Comparison of ENCODE assay signal across 8 cellular contexts in the genomic region with DNA sequence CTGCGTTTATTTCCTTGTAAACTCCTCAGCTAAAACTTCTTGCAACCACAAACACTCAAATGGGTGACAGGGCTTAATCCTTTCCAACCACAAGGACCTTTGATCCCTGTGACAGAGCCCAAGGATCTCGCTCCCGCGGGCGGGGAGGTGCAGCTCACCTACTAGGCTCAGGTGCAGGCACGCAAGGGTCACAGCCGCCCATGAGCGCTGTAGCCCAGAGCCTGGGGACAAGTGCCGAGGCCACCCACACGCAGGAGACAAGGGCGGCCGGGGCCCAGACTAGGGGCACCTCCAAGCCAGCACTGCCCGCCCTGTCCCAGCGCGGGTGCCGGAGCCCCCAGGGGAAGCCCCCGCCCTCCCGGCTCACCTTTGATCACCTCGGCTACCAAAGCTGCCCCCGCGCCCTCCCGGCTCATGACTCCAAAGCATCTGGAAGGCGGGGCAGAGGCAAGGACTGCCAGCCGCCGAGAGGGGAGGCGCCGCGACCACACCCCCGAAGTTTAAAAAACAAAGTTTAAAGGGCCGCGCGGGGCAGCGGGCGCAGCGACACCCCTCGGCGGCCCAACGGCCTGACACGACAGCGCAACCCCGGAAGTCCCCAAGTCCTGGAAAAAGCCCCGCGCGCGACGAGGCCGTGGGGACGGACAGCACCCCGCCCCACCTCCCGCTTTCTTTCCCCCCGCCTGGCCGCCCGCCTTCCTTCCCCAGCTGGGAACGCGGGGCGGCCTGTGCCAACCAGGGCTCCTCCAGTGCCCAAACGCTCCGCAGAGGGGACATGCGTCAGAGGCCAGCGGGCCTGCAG. TPM values are rescaled to one million over a fixed set of nuclear protein-coding genes. Genes with fewer than 3 reads are reported as not detected.
A peak's percentile ranks its signal among the peaks of the same experiment; 100 is the strongest.
DNase-seq lines count a peak whose midpoint lies in the region; ATAC-seq and TF ChIP-seq lines count a peak whose summit lies in the region.

No MANE protein-coding gene starts in this region.

- TF ChIP-seq CTCF in AG09319 (IDR thresholded peaks at IDR 0.05; ENCODE audit: low read depth, low read length) = peak; percentile 58
- peak; percentile 65 for TF ChIP-seq CTCF in foreskin keratinocyte (conservative IDR thresholded peaks at IDR 0.05)

- ATAC-seq in GM18868 (IDR thresholded peaks at IDR 0.05; ENCODE audit: unreplicated experiment) (peak; percentile 82), HG03108 (IDR thresholded peaks at IDR 0.05; ENCODE audit: unreplicated experiment) (peak; percentile 86), foreskin keratinocyte (peak; percentile 79)

- no peak for DNase-seq in AG09319 (ENCODE audit: extremely low read depth, low read depth)
- DNase-seq in RPMI8226 = peak; percentile 58
- peak; percentile 69 for DNase-seq in activated gamma-delta T cell treated with anti-CD3 and anti-CD28 coated beads, Interleukin-2, amount 50 U/mL, for 16 hours (ENCODE audit: low read depth)
- DNase-seq in foreskin keratinocyte = peak in 1 of 2 donors; percentile 23

- H3K4me3 ChIP-seq in neuron (ENCODE audit: low read length) (peak overlapping the region; percentile 93), stomach smooth muscle (ENCODE audit: low read length in 2 of 2) (peak overlapping the region; percentile 83 to 87)

- H3K9ac ChIP-seq in stomach smooth muscle (ENCODE audit: low read length in 2 of 2) = peak overlapping the region; percentile 71 to 77

- H3K4me1 ChIP-seq in foreskin keratinocyte = peaks cover 8% of the 10 kb centered on the region
- H3K4me1 ChIP-seq in neuron (ENCODE audit: insufficient read depth, low read length) = peaks cover 11% of the 10 kb centered on the region
- H3K4me1 ChIP-seq in stomach smooth muscle (ENCODE audit: control insufficient read depth, insufficient read depth, low read length) = peaks cover 11% of the 10 kb centered on the region

- H3K36me3 ChIP-seq in neuron (ENCODE audit: insufficient read depth, low read length) = peaks cover 6% of the 10 kb centered on the region
- no peaks in the 10 kb centered on the region for H3K36me3 ChIP-seq in stomach smooth muscle (ENCODE audit: control insufficient read depth in 2 of 2, insufficient read depth in 2 of 2, low read length in 2 of 2)

- H3K27me3 ChIP-seq in foreskin keratinocyte (no peaks in the 10 kb centered on the region), neuron (ENCODE audit: insufficient read depth, low read length) (no peaks in the 10 kb centered on the region), stomach smooth muscle (ENCODE audit: control insufficient read depth in 1 of 2, insufficient read depth in 2 of 2, low read length in 2 of 2) (no peaks in the 10 kb centered on the region)

- peak overlapping the region; percentile 100 for H2AFZ ChIP-seq in neuron (ENCODE audit: low read depth, low read length)

- H3K9me3 ChIP-seq in neuron (ENCODE audit: low read length) = no peaks in the 10 kb centered on the region
- no peaks in the 10 kb centered on the region for H3K9me3 ChIP-seq in stomach smooth muscle (ENCODE audit: control insufficient read depth in 2 of 2, low read length in 2 of 2)

- H3K27ac ChIP-seq in foreskin keratinocyte (peak overlapping the region; percentile 51), stomach smooth muscle (ENCODE audit: low read length) (peak overlapping the region; percentile 66)

RNA-seq across cellular contexts. Expression of gene CDC14B, which starts 53.0 kb away (rescaled TPM):
- 13.2 and 14.6 TPM in 2 replicates for total RNA-seq in foreskin keratinocyte
- polyA plus RNA-seq in foreskin keratinocyte = 3.1 and 3.8 TPM in 2 replicates
